15 cellular contexts compared by ENCODE assay signal in the genomic region with DNA sequence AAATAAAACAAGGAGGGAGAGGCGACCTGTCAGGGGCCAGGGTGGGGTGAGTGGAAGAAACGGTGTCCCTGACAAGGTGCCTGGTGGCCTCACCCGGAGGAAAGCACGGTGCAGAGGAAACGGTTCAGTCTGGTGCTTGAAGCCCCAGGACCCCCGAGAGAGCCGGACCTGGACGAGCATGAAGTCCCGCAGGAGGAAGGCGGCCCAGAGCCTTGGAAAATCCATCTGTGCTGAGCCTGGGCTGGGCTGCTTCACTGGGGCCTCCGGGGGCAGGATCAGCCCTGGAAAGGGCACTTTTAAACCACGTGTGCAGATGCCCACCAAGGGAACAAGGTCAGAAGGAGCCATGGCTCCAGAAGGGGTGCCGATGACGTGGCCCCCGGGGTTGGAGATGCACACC.
DNase-seq lines count a peak whose midpoint lies in the region; ATAC-seq and TF ChIP-seq lines count a peak whose summit lies in the region.
"Had no signal": no experiment of that assay in that cellular context is flagged by ENCODE, and none has a peak within 500 bp of the region (broad histone marks: within the 10 kb centered on the region; RNA-seq: fewer than 3 reads in every experiment).

No MANE protein-coding gene starts in this region.

- H3K4me1 ChIP-seq in cardiac muscle cell (ENCODE audit: low read depth) = no peaks in the 10 kb centered on the region
- peaks cover 6 to 16% (median 7%) of the 10 kb centered on the region in 3 donors for H3K4me1 ChIP-seq in esophagus squamous epithelium
- peaks cover 0 to 14% (median 9%) of the 10 kb centered on the region in 4 donors for H3K4me1 ChIP-seq in upper lobe of left lung
- H3K4me1 ChIP-seq: A549, HAP-1 had no signal

- H3K9me3 ChIP-seq in cardiac muscle cell (ENCODE audit: low read depth) = no peaks in the 10 kb centered on the region
- H3K9me3 ChIP-seq in esophagus squamous epithelium = no peaks in the 10 kb centered on the region
- no peaks in the 10 kb centered on the region for H3K9me3 ChIP-seq in upper lobe of left lung
- H3K9me3 ChIP-seq: A549, HAP-1 had no signal

- peak overlapping the region; percentile 28 for H3K4me3 ChIP-seq in cardiac muscle cell
- H3K4me3 ChIP-seq in esophagus squamous epithelium = peak overlapping the region in 3 of 4 donors; percentile 56 to 72 (median 58)
- peak overlapping the region in 3 of 4 donors; percentile 48 to 61 (median 60) for H3K4me3 ChIP-seq in upper lobe of left lung
- H3K4me3 ChIP-seq: A549, HAP-1 had no signal

- no peak overlapping the region for H3K27ac Mint-ChIP-seq in neural crest cell (ENCODE audit: unreplicated experiment)
- H3K27ac Mint-ChIP-seq: activated naive CD4-positive, alpha-beta T cell treated with anti-CD3 and anti-CD28 coated beads, Interleukin-2, amount 50 U/mL, for 24 hours; naive B cell; T-helper 17 cell had no signal

- H3K36me3 Mint-ChIP-seq in neural crest cell (ENCODE audit: low read depth) = no peaks in the 10 kb centered on the region
- H3K36me3 Mint-ChIP-seq: activated naive CD4-positive, alpha-beta T cell treated with anti-CD3 and anti-CD28 coated beads, Interleukin-2, amount 50 U/mL, for 24 hours had no signal

- H3K36me3 ChIP-seq in cardiac muscle cell = no peaks in the 10 kb centered on the region
- H3K36me3 ChIP-seq in esophagus squamous epithelium = no peaks in the 10 kb centered on the region
- no peaks in the 10 kb centered on the region for H3K36me3 ChIP-seq in upper lobe of left lung
- H3K36me3 ChIP-seq: HAP-1 had no signal

- H3K27ac ChIP-seq in cardiac muscle cell (no peak overlapping the region), esophagus squamous epithelium (peak overlapping the region in 1 of 4 donors; percentile 74), upper lobe of left lung (no peak overlapping the region)
- H3K27ac ChIP-seq: A549 had no signal

- WGBS in esophagus squamous epithelium, 2 donors = 83 to 85% methylated on average over 11 to 13 of the region's 15 CpGs
- WGBS in upper lobe of left lung, 2 donors = 81% methylated on average over 15 of the region's 15 CpGs

- no peak for TF ChIP-seq EP300 in upper lobe of left lung (IDR thresholded peaks at IDR 0.05)

- intact Hi-C loops in left cardiac atrium (cut with DNase I) = loop anchor here in 1 of 2 donors (10.0 kb wide), 1 partner anchor 1370 kb away; no protein-coding TSS in a partner anchor
- intact Hi-C loops in esophagus squamous epithelium (cut with DNase I) = no loop called here

- DNase-seq in cardiac muscle cell (ENCODE audit: low read depth in 1 of 2, low spot score in 1 of 2) = no peak
- DNase-seq in left cardiac atrium = no peak
- no peak for DNase-seq in esophagus squamous epithelium (lab: John Stamatoyannopoulos, UW)
- DNase-seq in neural crest cell (ENCODE audit: low read depth, low spot score) = no peak
- no peak for DNase-seq in upper lobe of left lung
- no peak for DNase-seq in NCI-H1694 treated with DMSO at 0.1 percent for 48 hours (lab: John Stamatoyannopoulos, UW)
- DNase-seq in activated CD4-positive, CD25-positive, alpha-beta regulatory T cell (lab: John Stamatoyannopoulos, UW) = no peak
- DNase-seq in Ammon's horn (ENCODE audit: low spot score) = no peak
- DNase-seq: effector CD8-positive, alpha-beta T cell; naive B cell; stimulated activated naive CD4-positive, alpha-beta T cell; T-helper 17 cell had no signal

- peak overlapping the region; percentile 84 for H3K4me3 Mint-ChIP-seq in neural crest cell
- H3K4me3 Mint-ChIP-seq: activated naive CD4-positive, alpha-beta T cell treated with anti-CD3 and anti-CD28 coated beads, Interleukin-2, amount 50 U/mL, for 24 hours; naive B cell; T-helper 17 cell had no signal

- H3K9me3 Mint-ChIP-seq in neural crest cell = no peaks in the 10 kb centered on the region
- H3K9me3 Mint-ChIP-seq: activated naive CD4-positive, alpha-beta T cell treated with anti-CD3 and anti-CD28 coated beads, Interleukin-2, amount 50 U/mL, for 24 hours had no signal

- TF ChIP-seq CTCF in cardiac muscle cell (IDR thresholded peaks at IDR 0.05; ENCODE audit: low read depth, low read length) = no peak
- TF ChIP-seq CTCF in esophagus squamous epithelium (IDR thresholded peaks at IDR 0.05) = no peak
- no peak for TF ChIP-seq CTCF in neural crest cell (conservative IDR thresholded peaks at IDR 0.05)
- no peak for TF ChIP-seq CTCF in upper lobe of left lung (IDR thresholded peaks at IDR 0.05)

- peaks cover 25% of the 10 kb centered on the region for H3K27me3 ChIP-seq in cardiac muscle cell
- peaks cover 0 to 35% (median 0%) of the 10 kb centered on the region in 4 donors for H3K27me3 ChIP-seq in esophagus squamous epithelium
- H3K27me3 ChIP-seq in upper lobe of left lung = no peaks in the 10 kb centered on the region

- no peak for ATAC-seq in left cardiac atrium
- ATAC-seq in upper lobe of left lung (ENCODE audit: low FRiP score in 2 of 2) = no peak
- ATAC-seq: T-helper 17 cell had no signal

- peaks cover 15% of the 10 kb centered on the region for H3K4me1 Mint-ChIP-seq in neural crest cell
- H3K4me1 Mint-ChIP-seq: activated naive CD4-positive, alpha-beta T cell treated with anti-CD3 and anti-CD28 coated beads, Interleukin-2, amount 50 U/mL, for 24 hours; naive B cell had no signal

- H3K27me3 Mint-ChIP-seq in neural crest cell (ENCODE audit: low read depth) = peaks cover 19% of the 10 kb centered on the region

- no peak for TF ChIP-seq POLR2A in esophagus squamous epithelium (IDR thresholded peaks at IDR 0.05)
- no peak for TF ChIP-seq POLR2A in upper lobe of left lung (IDR thresholded peaks at IDR 0.05)
